ENCODE assay signal across 16 cellular contexts in genomic region chr12:42698213-42698612, GRCh38.
DNase-seq lines count a peak whose midpoint lies in the region; ATAC-seq and TF ChIP-seq lines count a peak whose summit lies in the region.
"Had no signal": no experiment of that assay in that cellular context is flagged by ENCODE, and none has a peak within 500 bp of the region (broad histone marks: within the 10 kb centered on the region; RNA-seq: fewer than 3 reads in every experiment).

No MANE protein-coding gene starts in this region.

- peaks cover 18% of the 10 kb centered on the region for H3K4me1 Mint-ChIP-seq in WTC11
- H3K4me1 Mint-ChIP-seq: neural crest cell had no signal

- no peak overlapping the region for H3K14ac ChIP-seq in mesenchymal stem cell (ENCODE audit: low read length in 2 of 2)

- no peak overlapping the region for H3K18ac ChIP-seq in mesenchymal stem cell (ENCODE audit: low read depth in 1 of 2, low read length in 2 of 2)

- H3K4me2 ChIP-seq in mesenchymal stem cell (ENCODE audit: low read length, poor library complexity, severe bottlenecking) = no peak overlapping the region

- no peaks in the 10 kb centered on the region for H3K79me1 ChIP-seq in mesenchymal stem cell (replicated peaks; ENCODE audit: low read length, poor library complexity, severe bottlenecking)

- no peaks in the 10 kb centered on the region for H3K27me3 Mint-ChIP-seq in WTC11 (ENCODE audit: low read depth)
- H3K27me3 Mint-ChIP-seq: activated CD8-positive, alpha-beta T cell treated with anti-CD3 and anti-CD28 coated beads for 36 hours had no signal

- no peak overlapping the region for H2BK5ac ChIP-seq in mesenchymal stem cell (ENCODE audit: low read depth, low read length, poor library complexity, severe bottlenecking)

- TF ChIP-seq POLR2A in adrenal gland (IDR thresholded peaks at IDR 0.05) = no peak

- no peak overlapping the region for H4K91ac ChIP-seq in mesenchymal stem cell (ENCODE audit: low read length)

- no peak overlapping the region for H2AK5ac ChIP-seq in mesenchymal stem cell (ENCODE audit: low read length, severe bottlenecking)

- H3K23ac ChIP-seq in mesenchymal stem cell (ENCODE audit: low read length in 2 of 2) = no peak overlapping the region

- no peak overlapping the region for H2BK120ac ChIP-seq in mesenchymal stem cell (ENCODE audit: low read depth, low read length)

- H3K36me3 ChIP-seq in mesenchymal stem cell (ENCODE audit: control insufficient read depth in 1 of 2, insufficient read depth in 2 of 2, low read depth in 1 of 2, low read length in 2 of 2) (no peaks in the 10 kb centered on the region), adrenal gland (replicated peaks in 1 of 2) (no peaks in the 10 kb centered on the region)
- H3K36me3 ChIP-seq: BLaER1 treated with 17β-estradiol and CSF1 and Interleukin-3, amounts not matched to agents 10 nM and 100 nM; vagina had no signal

- H3K4me3 Mint-ChIP-seq in WTC11 = no peak overlapping the region
- H3K4me3 Mint-ChIP-seq: activated CD8-positive, alpha-beta T cell treated with anti-CD3 and anti-CD28 coated beads for 36 hours; neural crest cell had no signal

- CTCF ChIA-PET in WTC11 (lab: Charles Lee) = no interaction called here

- TF ChIP-seq CTCF in AG10803 (conservative IDR thresholded peaks at IDR 0.05; ENCODE audit: low read length) (no peak), cardiac fibroblast (IDR thresholded peaks at IDR 0.05; ENCODE audit: low read depth, low read length) (no peak), adrenal gland (IDR thresholded peaks at IDR 0.05) (no peak), WTC11 (IDR thresholded peaks at IDR 0.05) (no peak)

- H4K8ac ChIP-seq in mesenchymal stem cell (ENCODE audit: low read length) = no peak overlapping the region

- no peaks in the 10 kb centered on the region for H3K9me3 ChIP-seq in mesenchymal stem cell (ENCODE audit: control insufficient read depth, low read length)
- H3K9me3 ChIP-seq in adrenal gland (replicated peaks in 1 of 3) = no peaks in the 10 kb centered on the region
- H3K9me3 ChIP-seq: vagina had no signal

- POLR2A ChIA-PET in WTC11 (lab: Charles Lee) = no interaction called here

- H3K27ac ChIP-seq in mesenchymal stem cell (ENCODE audit: low read length, poor library complexity, severe bottlenecking) (no peak overlapping the region), adrenal gland (peak overlapping the region in 1 of 5 donors; percentile 39)
- H3K27ac ChIP-seq: vagina had no signal

- peaks cover 9% of the 10 kb centered on the region for H3K9me3 Mint-ChIP-seq in WTC11
- H3K9me3 Mint-ChIP-seq: activated CD8-positive, alpha-beta T cell treated with anti-CD3 and anti-CD28 coated beads for 36 hours had no signal

- peak; percentile 87 for DNase-seq in AG10803 (ENCODE audit: low read depth)
- peak; percentile 60 for DNase-seq in M059J (ENCODE audit: low read depth)
- DNase-seq in cardiac fibroblast (ENCODE audit: low read depth in 2 of 2) = peak; percentile 83 to 90
- peak; percentile 33 for DNase-seq in mesenchymal stem cell
- DNase-seq in adrenal gland = no peak
- no peak for DNase-seq in GDM1 (lab: John Stamatoyannopoulos, UW)
- no peak for DNase-seq in WTC11 (ENCODE audit: low spot score)
- no peak for DNase-seq in DMS153 treated with DMSO at 0.1 percent for 48 hours (lab: John Stamatoyannopoulos, UW; ENCODE audit: unreplicated experiment)
- DNase-seq: activated CD8-positive, alpha-beta T cell treated with anti-CD3 and anti-CD28 coated beads for 36 hours; activated naive CD4-positive, alpha-beta T cell; NCI-H2107; OCI-M1 had no signal

- H2AFZ ChIP-seq in mesenchymal stem cell (ENCODE audit: low read depth, low read length) = no peak overlapping the region

- no peak overlapping the region for H2BK15ac ChIP-seq in mesenchymal stem cell (ENCODE audit: low read depth, poor library complexity, severe bottlenecking)

- H2BK12ac ChIP-seq in mesenchymal stem cell (ENCODE audit: low read length in 2 of 2) = no peak overlapping the region

- H3K27ac Mint-ChIP-seq in WTC11 = no peak overlapping the region
- H3K27ac Mint-ChIP-seq: activated CD8-positive, alpha-beta T cell treated with anti-CD3 and anti-CD28 coated beads for 36 hours had no signal

- intact Hi-C loops in adrenal gland (cut with DNase I) = no loop called here

- no peaks in the 10 kb centered on the region for H3K4me1 ChIP-seq in mesenchymal stem cell (ENCODE audit: control insufficient read depth, insufficient read depth, low read depth, low read length)
- H3K4me1 ChIP-seq in adrenal gland (replicated peaks in 1 of 2) = no peaks in the 10 kb centered on the region

- ATAC-seq in WTC11 = no peak
- ATAC-seq: activated CD8-positive, alpha-beta T cell treated with anti-CD3 and anti-CD28 coated beads for 36 hours; esophagus mucosa had no signal

- no peak overlapping the region for H3K4me3 ChIP-seq in AG10803 (ENCODE audit: low read length)
- H3K4me3 ChIP-seq in cardiac fibroblast (replicated peaks in 1 of 2; ENCODE audit: low read depth in 2 of 2, low read length in 2 of 2) = no peak overlapping the region
- no peak overlapping the region for H3K4me3 ChIP-seq in mesenchymal stem cell (ENCODE audit: insufficient read depth in 1 of 2, low read depth in 1 of 2, low read length in 2 of 2)
- H3K4me3 ChIP-seq in adrenal gland = no peak overlapping the region
- H3K4me3 ChIP-seq: BLaER1 treated with 17β-estradiol and CSF1 and Interleukin-3, amounts not matched to agents 10 nM and 100 nM; vagina had no signal

- no peaks in the 10 kb centered on the region for H3K27me3 ChIP-seq in mesenchymal stem cell (ENCODE audit: control insufficient read depth in 1 of 2, insufficient read depth in 1 of 2, low read length in 2 of 2)
- no peaks in the 10 kb centered on the region for H3K27me3 ChIP-seq in adrenal gland
- H3K27me3 ChIP-seq: BLaER1 treated with 17β-estradiol and CSF1 and Interleukin-3, amounts not matched to agents 10 nM and 100 nM; vagina had no signal

- 46% methylated on average over 3 of the region's 3 CpGs for WGBS in mesenchymal stem cell
- 41 to 64% (median 49%) methylated on average over 3 of the region's 3 CpGs for WGBS in adrenal gland, 4 donors

- peak overlapping the region; percentile 25 for H3K9ac ChIP-seq in mesenchymal stem cell (ENCODE audit: low read length)
- H3K9ac ChIP-seq: BLaER1 treated with 17β-estradiol and CSF1 and Interleukin-3, amounts not matched to agents 10 nM and 100 nM had no signal

- peaks cover 7% of the 10 kb centered on the region for H3K36me3 Mint-ChIP-seq in WTC11

- no peak overlapping the region for H3K4ac ChIP-seq in mesenchymal stem cell (ENCODE audit: low read depth in 1 of 2, low read length in 2 of 2)

TF ChIP-seq in WTC11, 78 proteins besides CTCF, POLR2A, EP300 and RAD21 (continues in another document):
- no peak for TF ChIP-seq NR3C1 (CRISPR knock-in tag; conservative IDR thresholded peaks at IDR 0.05; ENCODE audit: low read depth)
- no peak for TF ChIP-seq JUN (CRISPR knock-in tag; IDR thresholded peaks at IDR 0.05)
- no peak for TF ChIP-seq ZBTB43 (CRISPR knock-in tag; IDR thresholded peaks at IDR 0.05)
- TF ChIP-seq SMAD3 (CRISPR knock-in tag; IDR thresholded peaks at IDR 0.05; ENCODE audit: borderline replicate concordance) = no peak
- no peak for TF ChIP-seq GTF2I (CRISPR knock-in tag; conservative IDR thresholded peaks at IDR 0.05)
- TF ChIP-seq E2F4 (CRISPR knock-in tag; IDR thresholded peaks at IDR 0.05; ENCODE audit: borderline replicate concordance, low read depth) = no peak
- no peak for TF ChIP-seq CDX4 (CRISPR knock-in tag; IDR thresholded peaks at IDR 0.05; ENCODE audit: borderline replicate concordance)
- no peak for TF ChIP-seq FOXP4 (CRISPR knock-in tag; IDR thresholded peaks at IDR 0.05)

Comparison
In these comparisons a context has a peak if more than half of its experiments do, and no peak if none do; other contexts are left out.
1. DNase-seq: peak in AG10803 (single experiment), M059J (single experiment), cardiac fibroblast (2 of 2) and mesenchymal stem cell (single experiment); none in adrenal gland (0 of 7), GDM1 (single experiment), WTC11 (single experiment) and DMS153 treated with DMSO at 0.1 percent for 48 hours (single experiment).